8 cellular contexts compared by ENCODE assay signal in genomic region chr6:42224222-42225042, GRCh38. TPM values are rescaled to one million over a fixed set of nuclear protein-coding genes. Genes with fewer than 3 reads are reported as not detected.
DNase-seq lines count a peak whose midpoint lies in the region; ATAC-seq and TF ChIP-seq lines count a peak whose summit lies in the region.

No MANE protein-coding gene starts in this region.

- no peak for TF ChIP-seq CTCF in heart right ventricle (IDR thresholded peaks at IDR 0.05)
- no peak for TF ChIP-seq CTCF in endodermal cell (conservative IDR thresholded peaks at IDR 0.05)

- H3K4me3 Mint-ChIP-seq in endodermal cell, result no peak overlapping the region

- H3K9ac ChIP-seq in endodermal cell (ENCODE audit: extremely low read depth, low read length, poor library complexity, severe bottlenecking), result no peak overlapping the region

- H3K36me3 ChIP-seq in muscle layer of duodenum (ENCODE audit: control insufficient read depth in 1 of 2, insufficient read depth in 2 of 2, low read length in 2 of 2) (peaks cover 0 to 6% of the 10 kb centered on the region in 2 donors), heart right ventricle (peaks cover 0 to 28% (median 0%) of the 10 kb centered on the region in 9 donors), endodermal cell (ENCODE audit: control insufficient read depth, insufficient read depth, low read length) (no peaks in the 10 kb centered on the region)

- no peaks in the 10 kb centered on the region for H3K27me3 Mint-ChIP-seq in endodermal cell (ENCODE audit: insufficient read depth)

- peak overlapping the region; percentile 10 for H3K27ac ChIP-seq in muscle layer of duodenum (ENCODE audit: low read length)
- no peak overlapping the region for H3K27ac ChIP-seq in heart right ventricle
- H3K27ac ChIP-seq in endodermal cell (ENCODE audit: low read depth, low read length), result no peak overlapping the region

- no peaks in the 10 kb centered on the region for H3K36me3 Mint-ChIP-seq in endodermal cell (ENCODE audit: low read depth)

- H3K27ac Mint-ChIP-seq in endodermal cell, result no peak overlapping the region

- DNase-seq in A172 (ENCODE audit: low spot score), result peak; percentile 90
- DNase-seq in SW 1271 (lab: John Stamatoyannopoulos, UW), result peak; percentile 76 to 86
- DNase-seq in heart right ventricle, result no peak
- no peak for DNase-seq in endodermal cell
- no peak for DNase-seq in T1000 (lab: John Stamatoyannopoulos, UW)

- H3K9me3 Mint-ChIP-seq in endodermal cell, result no peaks in the 10 kb centered on the region

- 75 to 90% methylated on average over 12 of the region's 12 CpGs for WGBS in heart right ventricle, 2 donors
- 91 to 95% methylated on average over 11 to 12 of the region's 12 CpGs for WGBS in endodermal cell (ENCODE audit: insufficient coverage in 1 of 2, insufficient read length in 1 of 2), 2 experiments

- peak; percentile 87 for ATAC-seq in GM18858 (IDR thresholded peaks at IDR 0.05; ENCODE audit: unreplicated experiment)
- peak; percentile 90 for ATAC-seq in HG02938 (IDR thresholded peaks at IDR 0.05; ENCODE audit: unreplicated experiment)
- ATAC-seq in heart right ventricle, result no peak

- H3K4me3 ChIP-seq in muscle layer of duodenum (ENCODE audit: low read depth in 1 of 2, low read length in 2 of 2) (no peak overlapping the region), heart right ventricle (no peak overlapping the region), endodermal cell (ENCODE audit: low read length) (no peak overlapping the region)

- no peaks in the 10 kb centered on the region for H3K9me3 ChIP-seq in muscle layer of duodenum (ENCODE audit: control insufficient read depth in 1 of 2, low read length in 2 of 2)
- no peaks in the 10 kb centered on the region for H3K9me3 ChIP-seq in heart right ventricle
- no peaks in the 10 kb centered on the region for H3K9me3 ChIP-seq in endodermal cell (ENCODE audit: control insufficient read depth, low read length)

- no peaks in the 10 kb centered on the region for H3K27me3 ChIP-seq in muscle layer of duodenum (ENCODE audit: low read depth, low read length)
- H3K27me3 ChIP-seq in heart right ventricle, result no peaks in the 10 kb centered on the region
- H3K27me3 ChIP-seq in endodermal cell (ENCODE audit: control insufficient read depth, insufficient read depth, low read length, poor library complexity, severe bottlenecking), result no peaks in the 10 kb centered on the region

- H3K4me1 Mint-ChIP-seq in endodermal cell, result peaks cover 9% of the 10 kb centered on the region

- H3K4me1 ChIP-seq in muscle layer of duodenum (ENCODE audit: control insufficient read depth in 1 of 2, insufficient read depth in 2 of 2, low read length in 2 of 2), result no peaks in the 10 kb centered on the region
- H3K4me1 ChIP-seq in heart right ventricle, result peaks cover 0 to 15% (median 0%) of the 10 kb centered on the region in 9 donors
- H3K4me1 ChIP-seq in endodermal cell (ENCODE audit: control insufficient read depth, insufficient read depth, low read length), result peaks cover 9% of the 10 kb centered on the region

- intact Hi-C loops in heart right ventricle (cut with DNase I), result loop anchor here in 3 of 10 donors (5.0 to 10.0 kb wide), 3 partner anchors 310 to 323 kb away; no protein-coding TSS in a partner anchor

RNA-seq across cellular contexts. Expression of gene MRPS10, which starts 6.8 kb away (rescaled TPM):
- total RNA-seq in A172 (2014; rRNA removed; shearing (Covaris generic)), result 93.5 and 95.1 TPM in 2 replicates
- total RNA-seq in heart right ventricle, result 10 to 100 TPM; 47.4 to 82.1 (median 63.1) TPM
- polyA plus RNA-seq in heart right ventricle, result 10 to 100 TPM; 22.6 to 30.7 TPM
- 10 to 100 TPM; 33.4 to 39.6 TPM for total RNA-seq in endodermal cell
- 24.1 TPM for polyA plus RNA-seq in endodermal cell (2013, experiment 1 of 2)
- polyA plus RNA-seq in endodermal cell (2013, experiment 2 of 2), result 24.6 TPM

RNA-seq across cellular contexts. Expression of gene GUCA1B, which starts 29.7 kb away (rescaled TPM):
- not detected in 2 replicates for total RNA-seq in A172 (2014; rRNA removed; shearing (Covaris generic))
- 1 to 10 TPM in 8 of 10 donors, under 1 TPM in 2; 0.34 to 2.8 (median 1.9) TPM for total RNA-seq in heart right ventricle
- under 1 TPM; 0.28 to 0.59 TPM for polyA plus RNA-seq in heart right ventricle
- 1 to 10 TPM in 1 of 2 donors, under 1 TPM in 1; 0.33 to 3.1 TPM for total RNA-seq in endodermal cell
- polyA plus RNA-seq in endodermal cell (2013, experiment 1 of 2), result 0.96 TPM
- polyA plus RNA-seq in endodermal cell (2013, experiment 2 of 2), result 0.83 TPM

RNA-seq across cellular contexts. Expression of gene GUCA1A, which starts 51.3 kb away (rescaled TPM):
- not detected in 2 replicates for total RNA-seq in A172 (2014; rRNA removed; shearing (Covaris generic))
- total RNA-seq in heart right ventricle (not detected), endodermal cell (1 to 10 TPM; 3.9 to 4.4 TPM)
- not detected for polyA plus RNA-seq in heart right ventricle
- 2.7 TPM for polyA plus RNA-seq in endodermal cell (2013, experiment 1 of 2)
- 2.6 TPM for polyA plus RNA-seq in endodermal cell (2013, experiment 2 of 2)

Comparison
In these comparisons a context has a peak if more than half of its experiments do, and no peak if none do; other contexts are left out.
1. DNase-seq: peak in A172 (single experiment) and SW 1271 (2 of 2); none in heart right ventricle (0 of 2), endodermal cell (single experiment) and T1000 (single experiment).
2. ATAC-seq: peak in GM18858 (single experiment) and HG02938 (single experiment); none in heart right ventricle (0 of 8).